22 cellular contexts compared by ENCODE assay signal in the genomic region with DNA sequence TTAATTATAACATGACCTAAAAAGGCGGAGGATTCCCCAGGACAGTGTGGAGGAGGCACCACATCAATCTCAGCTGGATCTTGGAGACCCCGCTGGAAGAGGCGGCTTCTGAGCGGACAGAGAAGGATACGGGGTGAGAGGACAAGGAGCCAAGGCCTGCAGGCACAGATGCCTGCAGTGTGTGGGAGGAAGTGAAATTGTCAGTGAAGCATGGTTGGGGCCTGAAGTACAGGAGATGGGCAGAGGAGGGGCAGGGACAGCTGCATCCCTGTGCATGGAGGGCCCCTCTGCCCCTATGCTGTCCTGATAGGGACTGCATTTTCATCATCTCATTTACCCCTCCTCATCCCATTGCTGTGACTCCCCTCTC. TPM values are rescaled to one million over a fixed set of nuclear protein-coding genes. Genes with fewer than 3 reads are reported as not detected.
A peak's percentile ranks its signal among the peaks of the same experiment; 100 is the strongest.
DNase-seq lines count a peak whose midpoint lies in the region; ATAC-seq and TF ChIP-seq lines count a peak whose summit lies in the region.
"Had no signal": no experiment of that assay in that cellular context is flagged by ENCODE, and none has a peak within 500 bp of the region (broad histone marks: within the 10 kb centered on the region; RNA-seq: fewer than 3 reads in every experiment).

No MANE protein-coding gene starts in this region.

- peaks cover 41% of the 10 kb centered on the region for H3K79me2 ChIP-seq in mammary epithelial cell (ENCODE audit: insufficient read depth, low read length)

- H3K4me2 ChIP-seq in mammary epithelial cell (ENCODE audit: insufficient read depth, low read depth, low read length) = peak overlapping the region; percentile 85

- no peaks in the 10 kb centered on the region for H4K20me1 ChIP-seq in mammary epithelial cell (ENCODE audit: insufficient read depth, low read length)

- H3K4me1 ChIP-seq in mammary epithelial cell (ENCODE audit: insufficient read depth, low read length) (peaks cover 46% of the 10 kb centered on the region), suprapubic skin (peaks cover 57% of the 10 kb centered on the region), lower lobe of right lung (peaks cover 44% of the 10 kb centered on the region)

- no peak for TF ChIP-seq CTCF in NB4 (IDR thresholded peaks at IDR 0.05; ENCODE audit: low read depth, low read length)
- TF ChIP-seq CTCF in mammary epithelial cell (conservative IDR thresholded peaks at IDR 0.05 in 1 of 2, IDR thresholded peaks at IDR 0.05 in 1 of 2; ENCODE audit: extremely low read depth in 1 of 2, insufficient read depth in 1 of 2, low read depth in 1 of 2, low read length in 2 of 2) = no peak
- no peak for TF ChIP-seq CTCF in suprapubic skin (IDR thresholded peaks at IDR 0.05)
- no peak for TF ChIP-seq CTCF in lower lobe of right lung (IDR thresholded peaks at IDR 0.05)

- no peaks in the 10 kb centered on the region for H3K36me3 ChIP-seq in mammary epithelial cell (ENCODE audit: insufficient read depth, low read length)
- no peaks in the 10 kb centered on the region for H3K36me3 ChIP-seq in suprapubic skin
- H3K36me3 ChIP-seq in lower lobe of right lung = no peaks in the 10 kb centered on the region
- H3K36me3 ChIP-seq: brain microvascular endothelial cell had no signal

- no peak for ATAC-seq in lower lobe of right lung
- ATAC-seq: activated T-helper 17 cell treated with anti-CD3 and anti-CD28 coated beads, Interleukin-2, amount 50 U/mL, for 72 hours; naive thymus-derived CD4-positive, alpha-beta T cell had no signal

- peak overlapping the region; percentile 71 for H3K27ac ChIP-seq in mammary epithelial cell (ENCODE audit: insufficient read depth, low read depth, low read length)
- peak overlapping the region; percentile 36 for H3K27ac ChIP-seq in suprapubic skin
- no peak overlapping the region for H3K27ac ChIP-seq in lower lobe of right lung
- H3K27ac ChIP-seq: brain microvascular endothelial cell, SK-N-MC had no signal

- CTCF ChIA-PET in mammary epithelial cell (lab: Charles Lee; ENCODE audit: low non-redundant PET) = no interaction called here

- peak overlapping the region; percentile 79 for H2AFZ ChIP-seq in mammary epithelial cell (ENCODE audit: low read depth, low read length)

- TF ChIP-seq POLR2A in NB4 (IDR thresholded peaks at IDR 0.05; ENCODE audit: extremely low read depth, insufficient read length) (no peak), suprapubic skin (IDR thresholded peaks at IDR 0.05) (no peak)

- WGBS in mammary epithelial cell (ENCODE audit: low coverage, missing lambda C conversion rate) = 34% methylated on average over 4 of the region's 5 CpGs
- 78% methylated on average over 5 of the region's 5 CpGs for WGBS in suprapubic skin

- dilution Hi-C loops in mammary epithelial cell (cut with HindIII; ENCODE audit: low sequenced_read_pairs) = no loop called here

- H3K9ac ChIP-seq in mammary epithelial cell (ENCODE audit: insufficient read depth, low read length) = no peak overlapping the region

- H3K4me3 ChIP-seq in NB4 (ENCODE audit: low read depth, low read length) (no peak overlapping the region), mammary epithelial cell (replicated peaks in 1 of 3; ENCODE audit: insufficient read depth in 1 of 3, low read depth in 2 of 3, low read length in 3 of 3) (no peak overlapping the region), suprapubic skin (no peak overlapping the region), lower lobe of right lung (no peak overlapping the region)
- H3K4me3 ChIP-seq: coronary artery, SK-N-MC, skin epidermis had no signal

- peak; percentile 37 for DNase-seq in SKM-1 treated with dmso at 0.1 percent for 144 hours (lab: John Stamatoyannopoulos, UW; ENCODE audit: unreplicated experiment)
- DNase-seq in SKM-1 (lab: John Stamatoyannopoulos, UW; ENCODE audit: unreplicated experiment) = no peak
- DNase-seq in NB4 (ENCODE audit: low read depth) = peak; percentile 32
- no peak for DNase-seq in mammary epithelial cell
- DNase-seq in suprapubic skin (ENCODE audit: low spot score in 2 of 2) = peak in 1 of 2 donors; percentile 69
- DNase-seq in lower lobe of right lung = no peak
- no peak for DNase-seq in activated CD8-positive, alpha-beta memory T cell treated with anti-CD3 and anti-CD28 coated beads, Interleukin-2, amount 50 U/mL, for 48 hours
- DNase-seq in NCI-H2196 treated with DMSO at 0.1 percent for 48 hours (lab: John Stamatoyannopoulos, UW; ENCODE audit: unreplicated experiment) = no peak
- DNase-seq: 8988T; activated CD4-positive, CD25-positive, alpha-beta regulatory T cell treated with anti-CD3 and anti-CD28 coated beads, Interleukin-2, amount 50 U/mL, for 72 hours; mesenchymal stem cell; naive thymus-derived CD4-positive, alpha-beta T cell; NCI-H1105; NCI-H2081; NCI-H524 treated with DMSO at 0.1 percent for 48 hours; stimulated activated CD4-positive, alpha-beta T cell treated with anti-CD3 and anti-CD28 coated beads, Interleukin-4, amount 100 ng/mL, for 1 hour; T-helper 9 cell had no signal

- no TSS peak for BruUV-seq in mammary epithelial cell (replicated peaks; lab: Mats Ljungman, UMichigan)

- H3K9me3 ChIP-seq in mammary epithelial cell (replicated peaks; ENCODE audit: insufficient read depth, low read length) = no peaks in the 10 kb centered on the region
- H3K9me3 ChIP-seq in suprapubic skin = no peaks in the 10 kb centered on the region
- no peaks in the 10 kb centered on the region for H3K9me3 ChIP-seq in lower lobe of right lung

- intact Hi-C loops in mammary epithelial cell (cut with micrococcal nuclease) (no loop called here), lower lobe of right lung (cut with DNase I) (no loop called here)

- no peaks in the 10 kb centered on the region for H3K27me3 ChIP-seq in mammary epithelial cell (ENCODE audit: insufficient read depth, low read length)
- H3K27me3 ChIP-seq in suprapubic skin = no peaks in the 10 kb centered on the region
- no peaks in the 10 kb centered on the region for H3K27me3 ChIP-seq in lower lobe of right lung (ENCODE audit: low read depth)
- H3K27me3 ChIP-seq: brain microvascular endothelial cell had no signal

- in situ Hi-C loops in mammary epithelial cell (cut with MboI; ENCODE audit: low sequenced_read_pairs in 2 of 2) = no loop called here

- no peak for TF ChIP-seq EP300 in suprapubic skin (IDR thresholded peaks at IDR 0.05)

RNA-seq across cellular contexts. Expression of a gene that starts 1.7 kb away (rescaled TPM):
- total RNA-seq in mammary epithelial cell (100 to 1,000 TPM in 1 of 2 donors, 10 to 100 TPM in 1; 93.2 to 163 TPM), suprapubic skin (1 to 10 TPM; 3.5 to 9.2 (median 8.1) TPM), lower lobe of right lung (25.2 TPM)
- polyA plus RNA-seq in mammary epithelial cell = 65.5 TPM
- 83.8 TPM for polyA minus RNA-seq in mammary epithelial cell

Comparison
In these comparisons a context has a peak if more than half of its experiments do, and no peak if none do; other contexts are left out.
1. DNase-seq: peak in SKM-1 treated with dmso at 0.1 percent for 144 hours (single experiment) and NB4 (single experiment); none in SKM-1 (single experiment), mammary epithelial cell (single experiment), lower lobe of right lung (single experiment), activated CD8-positive, alpha-beta memory T cell treated with anti-CD3 and anti-CD28 coated beads, Interleukin-2, amount 50 U/mL, for 48 hours (single experiment) and NCI-H2196 treated with DMSO at 0.1 percent for 48 hours (single experiment).